Comparison of ENCODE assay signal across 6 cellular contexts in the genomic region with DNA sequence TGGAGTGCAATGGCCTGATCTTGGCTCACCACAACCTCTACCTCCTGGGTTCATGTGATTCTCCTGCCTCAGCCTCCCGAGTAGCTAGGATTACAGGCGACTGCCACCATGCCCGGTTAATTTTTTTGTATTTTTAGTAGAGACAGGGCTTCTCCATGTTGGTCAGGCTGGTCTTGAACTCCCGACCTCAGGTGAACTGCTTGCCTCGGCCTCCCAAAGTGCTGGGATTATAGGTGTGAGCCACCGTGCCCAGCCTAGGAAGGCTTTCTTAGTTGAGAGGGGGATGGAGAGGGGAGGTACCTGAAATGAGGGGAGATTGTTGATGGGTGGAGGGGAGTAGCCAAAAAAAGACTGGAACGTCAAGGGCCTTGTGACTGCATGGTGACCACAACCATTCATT. TPM values are rescaled to one million over a fixed set of nuclear protein-coding genes. Genes with fewer than 3 reads are reported as not detected.
"Had no signal": no experiment of that assay in that cellular context is flagged by ENCODE, and none has a peak within 500 bp of the region (broad histone marks: within the 10 kb centered on the region; RNA-seq: fewer than 3 reads in every experiment).

No MANE protein-coding gene starts in this region.

RNA-seq across cellular contexts. Expression of gene CLEC18B, which starts 7.4 kb away (rescaled TPM):
- total RNA-seq: pulmonary artery endothelial cell, right atrium auricular region had no signal
- polyA plus RNA-seq: naive thymus-derived CD4-positive, alpha-beta T cell had no signal

RNA-seq across cellular contexts. Expression of gene NPIPB15, which starts 37.8 kb away (rescaled TPM):
- total RNA-seq: occipital lobe, vagina had no signal
- polyA plus RNA-seq: neural cell had no signal
